In genomic region chr1:85200367-85200869, GRCh38 we compare ENCODE assay signal across 8 cellular contexts. TPM values are rescaled to one million over a fixed set of nuclear protein-coding genes. Genes with fewer than 3 reads are reported as not detected.
A peak's percentile ranks its signal among the peaks of the same experiment; 100 is the strongest.
DNase-seq lines count a peak whose midpoint lies in the region; ATAC-seq and TF ChIP-seq lines count a peak whose summit lies in the region.

No MANE protein-coding gene starts in this region.

- H3K36me3 ChIP-seq in Karpas-422 (ENCODE audit: insufficient read depth, low read length), result no peaks in the 10 kb centered on the region

- ATAC-seq in GM21515 (IDR thresholded peaks at IDR 0.05; ENCODE audit: unreplicated experiment), result peak; percentile 36
- peak; percentile 25 for ATAC-seq in effector memory CD8-positive, alpha-beta T cell (replicated peaks)

- no peak overlapping the region for H3K27ac ChIP-seq in Karpas-422 (ENCODE audit: low read length)

- H3K27ac Mint-ChIP-seq in effector memory CD8-positive, alpha-beta T cell, result no peak overlapping the region
- no peak overlapping the region for H3K27ac Mint-ChIP-seq in stimulated activated naive CD8-positive, alpha-beta T cell treated with anti-CD3 and anti-CD28 coated beads, Interleukin-15, Interleukin-2, amounts not matched to agents 100 ng/mL and 50 ng/mL, for 24 hours

- H3K9me2 ChIP-seq in Karpas-422 (replicated peaks; ENCODE audit: insufficient read depth, low read length), result no peaks in the 10 kb centered on the region

- H3K27me3 ChIP-seq in Karpas-422 (ENCODE audit: low read length), result no peaks in the 10 kb centered on the region

- H3K4me1 Mint-ChIP-seq in effector memory CD8-positive, alpha-beta T cell (ENCODE audit: low read depth in 2 of 2), result peaks cover 8 to 20% of the 10 kb centered on the region in 2 donors
- peaks cover 28% of the 10 kb centered on the region for H3K4me1 Mint-ChIP-seq in stimulated activated naive CD8-positive, alpha-beta T cell treated with anti-CD3 and anti-CD28 coated beads, Interleukin-15, Interleukin-2, amounts not matched to agents 100 ng/mL and 50 ng/mL, for 24 hours (ENCODE audit: low read depth)

- no peak overlapping the region for H3K9ac ChIP-seq in Karpas-422 (ENCODE audit: low read length)

- peaks cover 11 to 14% of the 10 kb centered on the region in 2 donors for H3K27me3 Mint-ChIP-seq in effector memory CD8-positive, alpha-beta T cell
- peaks cover 16% of the 10 kb centered on the region for H3K27me3 Mint-ChIP-seq in stimulated activated naive CD8-positive, alpha-beta T cell treated with anti-CD3 and anti-CD28 coated beads, Interleukin-15, Interleukin-2, amounts not matched to agents 100 ng/mL and 50 ng/mL, for 24 hours

- peak overlapping the region; percentile 74 to 96 for H3K4me3 Mint-ChIP-seq in effector memory CD8-positive, alpha-beta T cell
- peak overlapping the region; percentile 87 for H3K4me3 Mint-ChIP-seq in stimulated activated naive CD8-positive, alpha-beta T cell treated with anti-CD3 and anti-CD28 coated beads, Interleukin-15, Interleukin-2, amounts not matched to agents 100 ng/mL and 50 ng/mL, for 24 hours

- no peaks in the 10 kb centered on the region for H3K79me2 ChIP-seq in Karpas-422 (ENCODE audit: low read length)

- DNase-seq in Daoy (ENCODE audit: low read depth) (peak; percentile 66), HT1080 (ENCODE audit: low read depth) (peak; percentile 41), mucosa of gallbladder (ENCODE audit: low spot score) (peak; percentile 28), Karpas-422 (no peak)
- DNase-seq in effector memory CD8-positive, alpha-beta T cell, result peak; percentile 14 to 27 (median 21)

- H3K36me3 Mint-ChIP-seq in effector memory CD8-positive, alpha-beta T cell (ENCODE audit: insufficient read depth), result peaks cover 5% of the 10 kb centered on the region
- H3K36me3 Mint-ChIP-seq in stimulated activated naive CD8-positive, alpha-beta T cell treated with anti-CD3 and anti-CD28 coated beads, Interleukin-15, Interleukin-2, amounts not matched to agents 100 ng/mL and 50 ng/mL, for 24 hours (ENCODE audit: low read depth), result peaks cover 4% of the 10 kb centered on the region

- H3K4me3 ChIP-seq in WI38 (ENCODE audit: low read depth, low read length), result peak overlapping the region; percentile 84
- H3K4me3 ChIP-seq in Karpas-422 (ENCODE audit: low read length), result no peak overlapping the region

- H2AFZ ChIP-seq in Karpas-422 (ENCODE audit: low read length), result no peak overlapping the region

- no peak overlapping the region for H3K4me2 ChIP-seq in Karpas-422 (ENCODE audit: low read depth, low read length, poor library complexity, severe bottlenecking)

- no peaks in the 10 kb centered on the region for H3K9me3 Mint-ChIP-seq in effector memory CD8-positive, alpha-beta T cell
- no peaks in the 10 kb centered on the region for H3K9me3 Mint-ChIP-seq in stimulated activated naive CD8-positive, alpha-beta T cell treated with anti-CD3 and anti-CD28 coated beads, Interleukin-15, Interleukin-2, amounts not matched to agents 100 ng/mL and 50 ng/mL, for 24 hours

- no peak for TF ChIP-seq CTCF in WI38 (IDR thresholded peaks at IDR 0.05; ENCODE audit: low read depth, low read length)

- no peaks in the 10 kb centered on the region for H4K20me1 ChIP-seq in Karpas-422 (ENCODE audit: insufficient read depth, low read depth, low read length)

- no peaks in the 10 kb centered on the region for H3K4me1 ChIP-seq in Karpas-422 (ENCODE audit: low read length)

- no peaks in the 10 kb centered on the region for H3K9me3 ChIP-seq in Karpas-422 (ENCODE audit: low read length)

RNA-seq across cellular contexts. Expression of gene SYDE2, which starts 0.4 kb away (rescaled TPM):
- 6.5 and 7.8 TPM in 2 replicates for total RNA-seq in Daoy (2014; rRNA removed; shearing (Covaris generic))
- 2.3 and 3.7 TPM in 2 replicates for total RNA-seq in HT1080 (2014; rRNA removed; shearing (Covaris generic))
- 1.4 and 2.5 TPM in 2 replicates for polyA plus RNA-seq in HT1080 (2015; cell fraction: cytosol; rRNA removed)
- 3.2 and 3.8 TPM in 2 replicates for polyA plus RNA-seq in HT1080 (2015; cell fraction: nucleus; rRNA removed)
- 19.8 TPM for total RNA-seq in mucosa of gallbladder
- total RNA-seq in Karpas-422 (2014; rRNA removed; shearing (Covaris generic); ENCODE audit: low replicate concordance), result not detected in 2 replicates

RNA-seq across cellular contexts. Expression of gene C1orf52, which starts 59.0 kb away (rescaled TPM):
- total RNA-seq in Daoy (2014; rRNA removed; shearing (Covaris generic)), result 55.1 and 62.1 TPM in 2 replicates
- total RNA-seq in HT1080 (2014; rRNA removed; shearing (Covaris generic)), result 28.9 and 41.9 TPM in 2 replicates
- polyA plus RNA-seq in HT1080 (2015; cell fraction: cytosol; rRNA removed), result 20.0 and 22.1 TPM in 2 replicates
- polyA plus RNA-seq in HT1080 (2015; cell fraction: nucleus; rRNA removed), result 31.0 and 34.7 TPM in 2 replicates
- 18.6 TPM for total RNA-seq in mucosa of gallbladder
- total RNA-seq in Karpas-422 (2014; rRNA removed; shearing (Covaris generic); ENCODE audit: low replicate concordance), result 17.8 and 22.9 TPM in 2 replicates
